1 cellular context compared by ENCODE assay signal in the genomic region with DNA sequence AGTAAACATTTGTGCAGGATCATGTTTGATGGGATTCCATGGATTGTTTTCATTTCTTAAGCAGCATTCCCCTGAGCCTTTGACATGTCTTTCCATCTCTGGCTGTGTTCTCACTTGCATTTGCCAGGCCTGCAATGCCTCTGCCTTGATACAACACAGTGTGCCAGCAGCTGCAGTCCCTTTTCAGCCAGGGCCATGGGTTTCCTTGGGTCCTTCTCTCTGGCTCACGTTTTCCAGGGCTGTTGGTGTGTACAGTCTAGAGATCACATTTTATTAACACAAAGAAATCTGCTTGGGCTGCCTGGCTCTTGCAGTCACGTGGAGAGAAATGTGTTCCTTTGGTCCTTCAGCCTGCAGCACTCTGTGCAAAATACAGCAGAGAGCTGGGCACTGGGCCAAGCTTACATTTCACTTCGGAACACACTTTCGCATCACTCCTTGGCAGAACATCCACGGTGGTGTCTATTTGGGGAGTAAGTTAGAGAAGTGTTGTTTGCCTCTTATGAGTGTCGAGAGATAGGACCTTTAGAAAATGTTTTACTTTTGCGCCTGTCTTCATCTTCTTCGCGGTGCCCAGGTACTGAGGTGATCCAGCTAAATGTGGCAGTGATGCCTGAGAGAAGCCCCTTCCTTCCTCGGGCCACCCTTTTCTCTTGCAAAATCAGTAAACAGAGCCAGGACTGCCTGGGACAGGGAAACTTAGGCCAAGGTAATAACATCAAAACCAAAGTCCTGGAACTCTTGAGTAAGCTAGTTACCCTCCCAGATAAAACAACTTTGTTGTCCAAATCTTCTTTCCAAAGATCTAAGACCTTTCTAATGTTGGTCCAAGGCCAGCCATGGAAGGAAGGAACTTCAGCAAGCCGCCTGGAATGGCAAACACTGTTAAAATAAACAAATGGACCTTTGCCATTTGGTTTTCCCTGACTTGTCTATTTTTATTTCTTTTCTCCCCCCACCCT.
A peak's percentile ranks its signal among the peaks of the same experiment; 100 is the strongest.
TF ChIP-seq lines count a peak whose summit lies in the region.

No MANE protein-coding gene starts in this region.

TF ChIP-seq in HepG2, 621 proteins besides CTCF, POLR2A, EP300 and RAD21 (continued from another document and continues in another):
- TF ChIP-seq, protein P1, sequence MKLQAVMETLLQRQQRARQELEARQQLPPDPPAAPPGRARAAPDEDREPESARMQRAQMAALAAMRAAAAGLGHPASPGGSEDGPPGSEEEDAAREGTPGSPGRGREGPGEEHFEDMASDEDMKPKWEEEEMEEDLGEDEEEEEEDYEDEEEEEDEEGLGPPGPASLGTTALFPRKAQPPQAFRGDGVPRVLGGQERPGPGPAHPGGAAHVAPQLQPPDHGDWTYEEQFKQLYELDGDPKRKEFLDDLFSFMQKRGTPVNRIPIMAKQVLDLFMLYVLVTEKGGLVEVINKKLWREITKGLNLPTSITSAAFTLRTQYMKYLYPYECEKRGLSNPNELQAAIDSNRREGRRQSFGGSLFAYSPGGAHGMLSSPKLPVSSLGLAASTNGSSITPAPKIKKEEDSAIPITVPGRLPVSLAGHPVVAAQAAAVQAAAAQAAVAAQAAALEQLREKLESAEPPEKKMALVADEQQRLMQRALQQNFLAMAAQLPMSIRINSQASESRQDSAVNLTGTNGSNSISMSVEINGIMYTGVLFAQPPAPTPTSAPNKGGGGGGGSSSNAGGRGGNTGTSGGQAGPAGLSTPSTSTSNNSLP (IDR thresholded peaks at IDR 0.05; ENCODE audit: low read depth, low read length), result peak; percentile 79; the same call in 1 of the 2 replicates
- TF ChIP-seq ZNF264 (CRISPR knock-in tag; IDR thresholded peaks at IDR 0.05) (0 out of 2 replicates have a peak, but pooled peaks have one; percentile 74), KDM1A (CRISPR knock-in tag; IDR thresholded peaks at IDR 0.05) (0 out of 2 replicates have a peak, but pooled peaks have one; percentile 29), PAWR (CRISPR knock-in tag; IDR thresholded peaks at IDR 0.05; ENCODE audit: borderline replicate concordance) (no peak), ZNF30 (CRISPR knock-in tag; IDR thresholded peaks at IDR 0.05) (no peak), RCOR2 (CRISPR knock-in tag; IDR thresholded peaks at IDR 0.05) (peak; percentile 92), TERF1 (CRISPR knock-in tag; IDR thresholded peaks at IDR 0.05) (no peak), PHF21A (CRISPR knock-in tag; IDR thresholded peaks at IDR 0.05) (peak; percentile 99), ZNF589 (CRISPR knock-in tag; conservative IDR thresholded peaks at IDR 0.05) (no peak), HOXA5 (CRISPR knock-in tag; IDR thresholded peaks at IDR 0.05) (peak; percentile 84; the same call in 1 of the 2 replicates), ATRX (CRISPR knock-in tag; IDR thresholded peaks at IDR 0.05; ENCODE audit: borderline replicate concordance) (no peak), KAT8 (CRISPR knock-in tag; IDR thresholded peaks at IDR 0.05) (0 out of 2 replicates have a peak, but pooled peaks have one; percentile 33), GATA4 (IDR thresholded peaks at IDR 0.05; ENCODE audit: borderline replicate concordance, low read depth) (peak; percentile 99), KIAA2018 (CRISPR knock-in tag; IDR thresholded peaks at IDR 0.05; ENCODE audit: borderline replicate concordance) (no peak), MTA3 (CRISPR knock-in tag; IDR thresholded peaks at IDR 0.05) (no peak), KAT2B (IDR thresholded peaks at IDR 0.05; ENCODE audit: borderline replicate concordance, low read depth, low read length) (no peak), IRF2 (CRISPR knock-in tag; IDR thresholded peaks at IDR 0.05) (peak; percentile 63), WIZ (CRISPR knock-in tag; IDR thresholded peaks at IDR 0.05) (peak; percentile 61; the same call in 1 of the 2 replicates), HDAC2 (CRISPR knock-in tag; IDR thresholded peaks at IDR 0.05) (peak; percentile 93), HNRNPLL (IDR thresholded peaks at IDR 0.05; ENCODE audit: low read depth, low read length, poor library complexity, severe bottlenecking) (no peak), RBFOX2 (IDR thresholded peaks at IDR 0.05; ENCODE audit: low read depth, low read length) (peak; percentile 89)
- TF ChIP-seq, protein P2, sequence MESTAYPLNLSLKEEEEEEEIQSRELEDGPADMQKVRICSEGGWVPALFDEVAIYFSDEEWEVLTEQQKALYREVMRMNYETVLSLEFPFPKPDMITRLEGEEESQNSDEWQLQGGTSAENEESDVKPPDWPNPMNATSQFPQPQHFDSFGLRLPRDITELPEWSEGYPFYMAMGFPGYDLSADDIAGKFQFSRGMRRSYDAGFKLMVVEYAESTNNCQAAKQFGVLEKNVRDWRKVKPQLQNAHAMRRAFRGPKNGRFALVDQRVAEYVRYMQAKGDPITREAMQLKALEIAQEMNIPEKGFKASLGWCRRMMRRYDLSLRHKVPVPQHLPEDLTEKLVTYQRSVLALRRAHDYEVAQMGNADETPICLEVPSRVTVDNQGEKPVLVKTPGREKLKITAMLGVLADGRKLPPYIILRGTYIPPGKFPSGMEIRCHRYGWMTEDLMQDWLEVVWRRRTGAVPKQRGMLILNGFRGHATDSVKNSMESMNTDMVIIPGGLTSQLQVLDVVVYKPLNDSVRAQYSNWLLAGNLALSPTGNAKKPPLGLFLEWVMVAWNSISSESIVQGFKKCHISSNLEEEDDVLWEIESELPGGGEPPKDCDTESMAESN (CRISPR knock-in tag; conservative IDR thresholded peaks at IDR 0.05), result 0 out of 2 replicates have a peak, but pooled peaks have one; percentile 62
- TF ChIP-seq, protein P3, sequence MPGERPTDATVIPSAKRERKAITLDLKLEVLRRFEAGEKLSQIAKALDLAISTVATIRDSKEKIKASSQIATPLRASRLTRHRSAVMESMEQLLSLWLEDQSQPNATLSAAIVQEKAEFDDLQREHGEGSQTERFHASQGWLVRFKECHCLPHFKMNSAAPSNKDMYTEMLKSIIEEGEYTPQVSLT (CRISPR knock-in tag; IDR thresholded peaks at IDR 0.05; ENCODE audit: borderline replicate concordance, low read depth), result 0 out of 2 replicates have a peak, but pooled peaks have one; percentile 15
- TF ChIP-seq, protein P4, sequence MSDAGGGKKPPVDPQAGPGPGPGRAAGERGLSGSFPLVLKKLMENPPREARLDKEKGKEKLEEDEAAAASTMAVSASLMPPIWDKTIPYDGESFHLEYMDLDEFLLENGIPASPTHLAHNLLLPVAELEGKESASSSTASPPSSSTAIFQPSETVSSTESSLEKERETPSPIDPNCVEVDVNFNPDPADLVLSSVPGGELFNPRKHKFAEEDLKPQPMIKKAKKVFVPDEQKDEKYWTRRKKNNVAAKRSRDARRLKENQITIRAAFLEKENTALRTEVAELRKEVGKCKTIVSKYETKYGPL (CRISPR knock-in tag; IDR thresholded peaks at IDR 0.05), result 0 out of 2 replicates have a peak, but pooled peaks have one; percentile 74
- TF ChIP-seq, protein P5, sequence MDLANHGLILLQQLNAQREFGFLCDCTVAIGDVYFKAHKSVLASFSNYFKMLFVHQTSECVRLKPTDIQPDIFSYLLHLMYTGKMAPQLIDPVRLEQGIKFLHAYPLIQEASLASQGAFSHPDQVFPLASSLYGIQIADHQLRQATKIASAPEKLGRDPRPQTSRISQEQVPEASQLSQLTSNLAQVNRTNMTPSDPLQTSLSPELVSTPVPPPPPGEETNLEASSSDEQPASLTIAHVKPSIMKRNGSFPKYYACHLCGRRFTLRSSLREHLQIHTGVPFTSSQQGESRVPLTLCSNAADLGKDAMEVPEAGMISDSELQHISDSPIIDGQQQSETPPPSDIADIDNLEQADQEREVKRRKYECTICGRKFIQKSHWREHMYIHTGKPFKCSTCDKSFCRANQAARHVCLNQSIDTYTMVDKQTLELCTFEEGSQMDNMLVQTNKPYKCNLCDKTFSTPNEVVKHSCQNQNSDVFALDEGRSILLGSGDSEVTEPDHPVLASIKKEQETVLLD (CRISPR knock-in tag; IDR thresholded peaks at IDR 0.05; ENCODE audit: low read depth), result no peak
- TF ChIP-seq, protein P6, sequence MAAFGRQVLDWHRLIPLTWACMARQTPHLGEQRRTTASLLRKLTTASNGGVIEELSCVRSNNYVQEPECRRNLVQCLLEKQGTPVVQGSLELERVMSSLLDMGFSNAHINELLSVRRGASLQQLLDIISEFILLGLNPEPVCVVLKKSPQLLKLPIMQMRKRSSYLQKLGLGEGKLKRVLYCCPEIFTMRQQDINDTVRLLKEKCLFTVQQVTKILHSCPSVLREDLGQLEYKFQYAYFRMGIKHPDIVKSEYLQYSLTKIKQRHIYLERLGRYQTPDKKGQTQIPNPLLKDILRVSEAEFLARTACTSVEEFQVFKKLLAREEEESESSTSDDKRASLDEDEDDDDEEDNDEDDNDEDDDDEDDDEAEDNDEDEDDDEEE (CRISPR knock-in tag; IDR thresholded peaks at IDR 0.05), result no peak
- TF ChIP-seq, protein P7, sequence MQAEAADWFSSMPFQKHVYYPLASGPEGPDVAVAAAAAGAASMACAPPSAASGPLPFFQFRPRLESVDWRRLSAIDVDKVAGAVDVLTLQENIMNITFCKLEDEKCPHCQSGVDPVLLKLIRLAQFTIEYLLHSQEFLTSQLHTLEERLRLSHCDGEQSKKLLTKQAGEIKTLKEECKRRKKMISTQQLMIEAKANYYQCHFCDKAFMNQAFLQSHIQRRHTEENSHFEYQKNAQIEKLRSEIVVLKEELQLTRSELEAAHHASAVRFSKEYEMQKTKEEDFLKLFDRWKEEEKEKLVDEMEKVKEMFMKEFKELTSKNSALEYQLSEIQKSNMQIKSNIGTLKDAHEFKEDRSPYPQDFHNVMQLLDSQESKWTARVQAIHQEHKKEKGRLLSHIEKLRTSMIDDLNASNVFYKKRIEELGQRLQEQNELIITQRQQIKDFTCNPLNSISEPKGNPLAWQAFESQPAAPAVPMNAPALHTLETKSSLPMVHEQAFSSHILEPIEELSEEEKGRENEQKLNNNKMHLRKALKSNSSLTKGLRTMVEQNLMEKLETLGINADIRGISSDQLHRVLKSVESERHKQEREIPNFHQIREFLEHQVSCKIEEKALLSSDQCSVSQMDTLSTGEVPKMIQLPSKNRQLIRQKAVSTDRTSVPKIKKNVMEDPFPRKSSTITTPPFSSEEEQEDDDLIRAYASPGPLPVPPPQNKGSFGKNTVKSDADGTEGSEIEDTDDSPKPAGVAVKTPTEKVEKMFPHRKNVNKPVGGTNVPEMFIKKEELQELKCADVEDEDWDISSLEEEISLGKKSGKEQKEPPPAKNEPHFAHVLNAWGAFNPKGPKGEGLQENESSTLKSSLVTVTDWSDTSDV (CRISPR knock-in tag; IDR thresholded peaks at IDR 0.05), result no peak
